Comparison of ENCODE assay signal across 15 cellular contexts in the genomic region with DNA sequence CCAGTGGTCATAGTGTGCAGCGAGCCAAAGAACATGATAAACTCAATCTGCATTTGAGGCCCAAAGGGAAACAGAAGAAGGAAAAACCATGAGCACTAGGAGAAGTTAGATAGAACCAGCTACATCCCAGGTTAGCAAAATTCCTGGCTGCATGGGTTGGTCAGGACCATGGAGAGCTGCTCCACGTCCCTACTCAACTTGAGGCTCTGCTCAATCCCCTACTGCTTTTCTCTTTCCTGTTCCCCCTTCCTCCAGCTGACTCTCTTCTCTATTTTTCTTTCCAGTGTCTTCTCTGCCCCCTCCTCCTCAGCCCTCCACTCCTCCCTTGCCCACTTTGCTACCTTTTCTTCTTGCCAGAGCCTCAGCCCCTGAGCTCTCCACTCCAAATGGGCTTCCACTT. TPM values are rescaled to one million over a fixed set of nuclear protein-coding genes. Genes with fewer than 3 reads are reported as not detected.
DNase-seq lines count a peak whose midpoint lies in the region; ATAC-seq and TF ChIP-seq lines count a peak whose summit lies in the region.
"Had no signal": no experiment of that assay in that cellular context is flagged by ENCODE, and none has a peak within 500 bp of the region (broad histone marks: within the 10 kb centered on the region; RNA-seq: fewer than 3 reads in every experiment).

No MANE protein-coding gene starts in this region.

- no peaks in the 10 kb centered on the region; the same call in 1 of the 2 replicates for H3K27me3 Mint-ChIP-seq in WTC11 (ENCODE audit: low read depth)
- peaks cover 0 to 3% (median 0%) of the 10 kb centered on the region in 5 donors for H3K27me3 Mint-ChIP-seq in naive thymus-derived CD4-positive, alpha-beta T cell
- H3K27me3 Mint-ChIP-seq: stimulated activated naive CD8-positive, alpha-beta T cell treated with anti-CD3 and anti-CD28 coated beads, Interleukin-15, Interleukin-2, amounts not matched to agents 100 ng/mL and 50 ng/mL, for 24 hours had no signal

- TF ChIP-seq EP300 in upper lobe of left lung (IDR thresholded peaks at IDR 0.05), result no peak

- no peak overlapping the region for H3K4me3 ChIP-seq in IMR-90 (ENCODE audit: insufficient read depth, low read depth, low read length)
- H3K4me3 ChIP-seq in naive thymus-derived CD4-positive, alpha-beta T cell (ENCODE audit: low read length), result no peak overlapping the region
- H3K4me3 ChIP-seq in upper lobe of left lung, result no peak overlapping the region
- H3K4me3 ChIP-seq: heart right ventricle had no signal

- no peak overlapping the region for H3K23ac ChIP-seq in IMR-90 (ENCODE audit: low read depth, low read length)

- H3K14ac ChIP-seq in IMR-90 (replicated peaks; ENCODE audit: low read depth, low read length), result no peak overlapping the region

- H3K18ac ChIP-seq in IMR-90 (ENCODE audit: low read depth, low read length), result no peak overlapping the region

- WGBS in IMR-90 (ENCODE audit: extremely low coverage in 2 of 2, insufficient read length in 1 of 2), 2 experiments, result 0% methylated on average over 1 of the region's 2 CpGs; no CpG with 5 or more reads in 1 of the 2 experiments
- 26 to 48% methylated on average over 2 of the region's 2 CpGs for WGBS in upper lobe of left lung, 2 donors

- TF ChIP-seq CTCF in IMR-90 (conservative IDR thresholded peaks at IDR 0.05; ENCODE audit: low read depth, low read length), result no peak
- TF ChIP-seq CTCF in WTC11 (IDR thresholded peaks at IDR 0.05), result no peak
- no peak for TF ChIP-seq CTCF in upper lobe of left lung (IDR thresholded peaks at IDR 0.05)

- H4K5ac ChIP-seq in IMR-90 (ENCODE audit: low read depth, low read length), result no peak overlapping the region

- H2BK5ac ChIP-seq in IMR-90 (ENCODE audit: low read depth, low read length, poor library complexity, severe bottlenecking), result no peak overlapping the region

- no peak for TF ChIP-seq POLR2A in IMR-90 (IDR thresholded peaks at IDR 0.05; ENCODE audit: low read depth, low read length)
- TF ChIP-seq POLR2A in upper lobe of left lung (IDR thresholded peaks at IDR 0.05), result no peak

- H4K91ac ChIP-seq in IMR-90 (ENCODE audit: insufficient read depth, low read depth, low read length), result no peak overlapping the region

- no peaks in the 10 kb centered on the region for H3K79me1 ChIP-seq in IMR-90 (ENCODE audit: low read depth in 1 of 2, low read length in 2 of 2)

- H3K9me3 Mint-ChIP-seq in WTC11, result no peaks in the 10 kb centered on the region
- H3K9me3 Mint-ChIP-seq in naive thymus-derived CD4-positive, alpha-beta T cell, result no peaks in the 10 kb centered on the region
- H3K9me3 Mint-ChIP-seq: naive B cell; stimulated activated naive CD8-positive, alpha-beta T cell treated with anti-CD3 and anti-CD28 coated beads, Interleukin-15, Interleukin-2, amounts not matched to agents 100 ng/mL and 50 ng/mL, for 24 hours had no signal

- no peak overlapping the region for H2BK15ac ChIP-seq in IMR-90 (ENCODE audit: low read depth, low read length)

- H2BK20ac ChIP-seq in IMR-90 (ENCODE audit: low read depth, low read length), result no peak overlapping the region

- H3K27ac Mint-ChIP-seq in WTC11, result no peak overlapping the region
- H3K27ac Mint-ChIP-seq in naive thymus-derived CD4-positive, alpha-beta T cell, result no peak overlapping the region
- H3K27ac Mint-ChIP-seq: stimulated activated naive CD8-positive, alpha-beta T cell treated with anti-CD3 and anti-CD28 coated beads, Interleukin-15, Interleukin-2, amounts not matched to agents 100 ng/mL and 50 ng/mL, for 24 hours had no signal

- POLR2A ChIA-PET in IMR-90 (lab: Charles Lee; ENCODE audit: unreplicated experiment) (no interaction called here), WTC11 (lab: Charles Lee) (interaction anchor here (0.7 kb wide), 1 partner anchor 94 kb away, joined by 3 read pairs; no protein-coding TSS in a partner anchor)
- POLR2A ChIA-PET in naive thymus-derived CD4-positive, alpha-beta T cell (lab: Charles Lee), result no interaction called here

- H2AFZ ChIP-seq in IMR-90 (replicated peaks; ENCODE audit: low read length, poor library complexity), result no peak overlapping the region

- CTCF ChIA-PET in IMR-90 (lab: Yijun Ruan, JAX), result no interaction called here
- CTCF ChIA-PET in WTC11 (lab: Charles Lee), result interaction anchor here (0.8 to 1.3 kb wide), 6 partner anchors 10 to 98 kb away, joined by 3 to 6 read pairs (median 4); partner anchors contain the start of gene VSIR
- CTCF ChIA-PET in naive thymus-derived CD4-positive, alpha-beta T cell (lab: Charles Lee), result no interaction called here

- H3K4me3 Mint-ChIP-seq in WTC11, result no peak overlapping the region
- no peak overlapping the region for H3K4me3 Mint-ChIP-seq in naive thymus-derived CD4-positive, alpha-beta T cell
- H3K4me3 Mint-ChIP-seq: naive B cell; stimulated activated naive CD8-positive, alpha-beta T cell treated with anti-CD3 and anti-CD28 coated beads, Interleukin-15, Interleukin-2, amounts not matched to agents 100 ng/mL and 50 ng/mL, for 24 hours had no signal

- H3K36me3 ChIP-seq in IMR-90 (ENCODE audit: control insufficient read depth, insufficient read depth, low read length), result no peaks in the 10 kb centered on the region
- H3K36me3 ChIP-seq in naive thymus-derived CD4-positive, alpha-beta T cell (ENCODE audit: control insufficient read depth in 2 of 3, insufficient read depth in 3 of 3, low read length in 3 of 3), result no peaks in the 10 kb centered on the region
- no peaks in the 10 kb centered on the region for H3K36me3 ChIP-seq in upper lobe of left lung
- H3K36me3 ChIP-seq: heart right ventricle had no signal

- no peak overlapping the region for H2BK120ac ChIP-seq in IMR-90 (ENCODE audit: low read depth, low read length)

- H3K4me1 ChIP-seq in IMR-90 (ENCODE audit: control insufficient read depth, insufficient read depth, low read length) (no peaks in the 10 kb centered on the region), upper lobe of left lung (no peaks in the 10 kb centered on the region)
- H3K4me1 ChIP-seq in naive thymus-derived CD4-positive, alpha-beta T cell (ENCODE audit: control insufficient read depth in 2 of 2, insufficient read depth in 2 of 2, low read length in 2 of 2), result no peaks in the 10 kb centered on the region

- H3K56ac ChIP-seq in IMR-90 (ENCODE audit: extremely low read depth, insufficient read depth, low read length), result no peak overlapping the region

- H4K20me1 ChIP-seq in IMR-90 (ENCODE audit: insufficient read depth, low read length), result no peaks in the 10 kb centered on the region

- no peak overlapping the region for H2AK5ac ChIP-seq in IMR-90 (ENCODE audit: low read depth, low read length)

- dilution Hi-C loops in IMR-90 (cut with HindIII; ENCODE audit: low sequenced_read_pairs, unreplicated experiment), result no loop called here

- BruUV-seq in IMR-90 (replicated peaks; lab: Mats Ljungman, UMichigan), result no TSS peak

- H3K9me3 ChIP-seq in IMR-90 (ENCODE audit: control insufficient read depth, insufficient read depth, low read length), result no peaks in the 10 kb centered on the region
- H3K9me3 ChIP-seq in naive thymus-derived CD4-positive, alpha-beta T cell (ENCODE audit: control insufficient read depth in 2 of 3, low read length in 3 of 3), result no peaks in the 10 kb centered on the region
- no peaks in the 10 kb centered on the region for H3K9me3 ChIP-seq in upper lobe of left lung
- H3K9me3 ChIP-seq: heart right ventricle had no signal

- H3K9me1 ChIP-seq in IMR-90 (ENCODE audit: insufficient read depth, low read length), result no peaks in the 10 kb centered on the region

- peaks cover 21% of the 10 kb centered on the region for H3K27me3 ChIP-seq in IMR-90 (ENCODE audit: control insufficient read depth, insufficient read depth, low read length)
- no peaks in the 10 kb centered on the region for H3K27me3 ChIP-seq in naive thymus-derived CD4-positive, alpha-beta T cell (ENCODE audit: control insufficient read depth in 2 of 2, insufficient read depth in 2 of 2, low read length in 2 of 2)
- H3K27me3 ChIP-seq in upper lobe of left lung, result no peaks in the 10 kb centered on the region
- H3K27me3 ChIP-seq: heart right ventricle had no signal

- H3K27ac ChIP-seq in IMR-90 (ENCODE audit: insufficient read depth, low read length) (no peak overlapping the region), upper lobe of left lung (no peak overlapping the region)
- no peak overlapping the region for H3K27ac ChIP-seq in naive thymus-derived CD4-positive, alpha-beta T cell (ENCODE audit: low read depth, low read length)
- H3K27ac ChIP-seq: heart right ventricle, HL-60 had no signal

- no peak overlapping the region for H3K4ac ChIP-seq in IMR-90 (ENCODE audit: low read depth, low read length)

- intact Hi-C loops in IMR-90 (cut with micrococcal nuclease), result no loop called here
- intact Hi-C loops in naive thymus-derived CD4-positive, alpha-beta T cell (cut with micrococcal nuclease), result no loop called here

- no peaks in the 10 kb centered on the region for H3K36me3 Mint-ChIP-seq in WTC11
- peaks cover 0 to 17% (median 11%) of the 10 kb centered on the region in 5 donors for H3K36me3 Mint-ChIP-seq in naive thymus-derived CD4-positive, alpha-beta T cell

- ATAC-seq in IMR-90 (ENCODE audit: low read depth), result peak; percentile 79
- ATAC-seq in WTC11, result peak; percentile 61; the same call in 1 of the 2 replicates
- no peak for ATAC-seq in naive thymus-derived CD4-positive, alpha-beta T cell
- no peak for ATAC-seq in upper lobe of left lung (ENCODE audit: low FRiP score in 2 of 2)
- ATAC-seq: heart right ventricle had no signal

- H4K8ac ChIP-seq in IMR-90 (ENCODE audit: low read depth in 2 of 2, low read length in 2 of 2), result no peak overlapping the region

- H2AK9ac ChIP-seq in IMR-90 (replicated peaks; ENCODE audit: low read depth, low read length, poor library complexity), result no peak overlapping the region

- H3K4me2 ChIP-seq in IMR-90 (ENCODE audit: low read depth, low read length), result no peak overlapping the region

- in situ Hi-C loops in IMR-90 (cut with MboI; ENCODE audit: low sequenced_read_pairs), result no loop called here

- no peak overlapping the region for H3K9ac ChIP-seq in IMR-90 (ENCODE audit: low read depth, low read length)

- TF ChIP-seq RAD21 in IMR-90 (IDR thresholded peaks at IDR 0.05; ENCODE audit: low read length), result no peak

- DNase-seq in EH (ENCODE audit: low read depth) (peak; percentile 46), IMR-90 (peak; percentile 23), WTC11 (ENCODE audit: low spot score) (peak; percentile 58), iris pigment epithelial cell (ENCODE audit: low read depth) (peak; percentile 28), upper lobe of left lung (no peak)
- no peak for DNase-seq in stimulated activated naive CD4-positive, alpha-beta T cell treated with Interleukin-2 at 50 U/mL for 16 hours (lab: John Stamatoyannopoulos, UW)
- no peak for DNase-seq in naive thymus-derived CD4-positive, alpha-beta T cell
- DNase-seq in activated CD8-positive, alpha-beta memory T cell treated with anti-CD3 and anti-CD28 coated beads, Interleukin-2, amount 50 U/mL, for 4 hours, result no peak
- DNase-seq: DMS153, heart right ventricle, naive B cell, NCI-H2171 treated with DMSO at 0.1 percent for 48 hours, T-helper 1 cell had no signal

- H3K4me1 Mint-ChIP-seq in WTC11, result no peaks in the 10 kb centered on the region
- peaks cover 12 to 23% (median 18%) of the 10 kb centered on the region in 7 donors for H3K4me1 Mint-ChIP-seq in naive thymus-derived CD4-positive, alpha-beta T cell

RNA-seq across cellular contexts. Expression of gene VSIR, which starts 21.9 kb away (rescaled TPM):
- total RNA-seq in IMR-90 (2012; rRNA removed) (5.0 and 5.3 TPM in 2 replicates), WTC11 (2021) (0.74 to 1.3 TPM (median 0.78 TPM) in 3 replicates), upper lobe of left lung (100 to 1,000 TPM in 2 of 6 donors, 10 to 100 TPM in 4; 51.7 to 167 (median 92.5) TPM)
- polyA plus RNA-seq in IMR-90 (2012; rRNA removed), result 23.8 and 25.1 TPM in 2 replicates
- polyA plus RNA-seq in IMR-90 (2012; cell fraction: cytosol; rRNA removed), result 17.6 and 24.1 TPM in 2 replicates
- polyA plus RNA-seq in IMR-90 (2012; cell fraction: nucleus; rRNA removed; ENCODE audit: low replicate concordance), result 10.6 and 25.6 TPM in 2 replicates
- 100 to 1,000 TPM in 3 of 5 experiments, 10 to 100 TPM in 2; 91.1 to 271 (median 101) TPM for total RNA-seq in naive thymus-derived CD4-positive, alpha-beta T cell
- 100 to 1,000 TPM; 220 to 300 TPM for polyA plus RNA-seq in naive thymus-derived CD4-positive, alpha-beta T cell

RNA-seq across cellular contexts. Expression of gene PSAP, which starts 55.8 kb away (rescaled TPM):
- total RNA-seq in IMR-90 (2012; rRNA removed), result 216 and 221 TPM in 2 replicates
- 876 TPM in 2 replicates for polyA plus RNA-seq in IMR-90 (2012; rRNA removed)
- polyA plus RNA-seq in IMR-90 (2012; cell fraction: cytosol; rRNA removed), result 905 and 937 TPM in 2 replicates
- polyA plus RNA-seq in IMR-90 (2012; cell fraction: nucleus; rRNA removed; ENCODE audit: low replicate concordance), result 546 and 844 TPM in 2 replicates
- 397 to 474 TPM (median 462 TPM) in 3 replicates for total RNA-seq in WTC11 (2021)
- total RNA-seq in naive thymus-derived CD4-positive, alpha-beta T cell, result 1,000 to 10,000 TPM in 1 of 5 experiments, 100 to 1,000 TPM in 4; 153 to 1,163 (median 266) TPM
- 100 to 1,000 TPM; 421 to 506 TPM for polyA plus RNA-seq in naive thymus-derived CD4-positive, alpha-beta T cell
- total RNA-seq in upper lobe of left lung, result 1,000 to 10,000 TPM in 3 of 6 donors, 100 to 1,000 TPM in 3; 776 to 2,056 (median 1,236) TPM

Comparison
In these comparisons a context has a peak if more than half of its experiments do, and no peak if none do; other contexts are left out.
1. DNase-seq: peak in EH (single experiment), IMR-90 (single experiment), WTC11 (single experiment) and iris pigment epithelial cell (single experiment); none in stimulated activated naive CD4-positive, alpha-beta T cell treated with Interleukin-2 at 50 U/mL for 16 hours (single experiment), naive thymus-derived CD4-positive, alpha-beta T cell (0 of 9), upper lobe of left lung (0 of 2) and activated CD8-positive, alpha-beta memory T cell treated with anti-CD3 and anti-CD28 coated beads, Interleukin-2, amount 50 U/mL, for 4 hours (single experiment).
2. ATAC-seq: peak in IMR-90 (single experiment) and WTC11 (single experiment); none in naive thymus-derived CD4-positive, alpha-beta T cell (single experiment) and upper lobe of left lung (0 of 2).